Comparison of ENCODE assay signal across 20 cellular contexts in the genomic region with DNA sequence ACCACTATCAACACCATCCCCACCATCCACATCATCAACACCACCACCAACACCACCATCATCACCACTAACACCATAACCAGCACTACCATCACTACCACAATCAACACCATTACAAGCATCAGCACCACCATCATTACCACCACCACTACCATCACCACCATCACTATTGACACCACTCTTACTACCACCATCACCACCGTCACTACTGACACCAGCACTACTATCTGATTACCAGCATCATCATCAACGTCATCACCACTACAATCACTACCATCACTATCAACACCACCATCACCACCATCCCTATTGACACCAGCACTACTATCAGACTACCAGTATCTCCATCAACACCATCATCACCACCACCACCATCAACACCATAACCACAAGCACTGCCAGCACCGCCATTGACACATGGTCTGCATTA.
"Had no signal": no experiment of that assay in that cellular context is flagged by ENCODE, and none has a peak within 500 bp of the region (broad histone marks: within the 10 kb centered on the region; RNA-seq: fewer than 3 reads in every experiment).

No MANE protein-coding gene starts in this region.

- FAIRE-seq: kidney, TTC549 had no signal

- H3K36me3 ChIP-seq: lower lobe of right lung, spleen, thoracic aorta had no signal

- DNase-seq: activated CD4-positive, alpha-beta T cell treated with anti-CD3 and anti-CD28 coated beads for 1 hour; activated CD4-positive, alpha-beta T cell treated with anti-CD3 and anti-CD28 coated beads, Interleukin-2, amount 50 U/mL, for 1 hour; activated gamma-delta T cell; aorta; caudate nucleus; dermis blood vessel endothelial cell; effector CD8-positive, alpha-beta T cell; foreskin keratinocyte; kidney; lower lobe of right lung; mesendoderm; naive B cell; retina; stimulated activated CD4-positive, alpha-beta T cell treated with anti-CD3 and anti-CD28 coated beads, Interleukin-4, amount 100 ng/mL, for 1 hour; stimulated activated naive CD4-positive, alpha-beta T cell treated with Interleukin-2 at 50 U/mL for 16 hours had no signal

- H3K4me3 ChIP-seq: lower lobe of right lung, spleen, thoracic aorta had no signal

- H3K9me3 ChIP-seq: lower lobe of right lung, spleen, thoracic aorta had no signal

- H3K27ac ChIP-seq: foreskin keratinocyte, lower lobe of right lung, spleen, thoracic aorta had no signal

- ATAC-seq: foreskin keratinocyte, left lobe of liver, lower lobe of right lung, T-cell had no signal
